In genomic region chr11:70343631-70344030, GRCh38 we compare ENCODE assay signal across 17 cellular contexts.
"Had no signal": no experiment of that assay in that cellular context is flagged by ENCODE, and none has a peak within 500 bp of the region (broad histone marks: within the 10 kb centered on the region; RNA-seq: fewer than 3 reads in every experiment).

No MANE protein-coding gene starts in this region.

- H3K4me3 ChIP-seq: prostate gland, spleen, testis, upper lobe of right lung had no signal

- FAIRE-seq: islet of Langerhans had no signal

- H3K9me3 ChIP-seq: prostate gland, spleen, testis, upper lobe of right lung had no signal

- DNase-seq: activated CD4-positive, alpha-beta T cell treated with anti-CD3 and anti-CD28 coated beads for 1 hour; activated CD4-positive, alpha-beta T cell treated with anti-CD3 and anti-CD28 coated beads, Interleukin-2, amount 50 U/mL, for 4 hours; activated gamma-delta T cell treated with Interleukin-2 at 50 U/mL for 16 hours; activated naive CD8-positive, alpha-beta T cell treated with anti-CD3 and anti-CD28 coated beads for 36 hours; activated T-cell treated with anti-CD3 and anti-CD28 coated beads for 4 hours; amniotic stem cell; foreskin fibroblast; glutamatergic neuron; hippocampal formation; spleen; stimulated activated CD4-positive, alpha-beta T cell treated with anti-CD3 and anti-CD28 coated beads, Interleukin-4, amount 100 ng/mL, for 4 hours; testis; upper lobe of right lung; WERI-Rb-1 had no signal

- H3K27me3 ChIP-seq: spleen, testis, upper lobe of right lung had no signal

- H3K4me1 ChIP-seq: prostate gland, spleen, testis, upper lobe of right lung had no signal

- H3K27ac ChIP-seq: epithelial cell of prostate, prostate gland, spleen, testis, upper lobe of right lung, WERI-Rb-1 had no signal
